Comparison of ENCODE assay signal across 8 cellular contexts in the genomic region with DNA sequence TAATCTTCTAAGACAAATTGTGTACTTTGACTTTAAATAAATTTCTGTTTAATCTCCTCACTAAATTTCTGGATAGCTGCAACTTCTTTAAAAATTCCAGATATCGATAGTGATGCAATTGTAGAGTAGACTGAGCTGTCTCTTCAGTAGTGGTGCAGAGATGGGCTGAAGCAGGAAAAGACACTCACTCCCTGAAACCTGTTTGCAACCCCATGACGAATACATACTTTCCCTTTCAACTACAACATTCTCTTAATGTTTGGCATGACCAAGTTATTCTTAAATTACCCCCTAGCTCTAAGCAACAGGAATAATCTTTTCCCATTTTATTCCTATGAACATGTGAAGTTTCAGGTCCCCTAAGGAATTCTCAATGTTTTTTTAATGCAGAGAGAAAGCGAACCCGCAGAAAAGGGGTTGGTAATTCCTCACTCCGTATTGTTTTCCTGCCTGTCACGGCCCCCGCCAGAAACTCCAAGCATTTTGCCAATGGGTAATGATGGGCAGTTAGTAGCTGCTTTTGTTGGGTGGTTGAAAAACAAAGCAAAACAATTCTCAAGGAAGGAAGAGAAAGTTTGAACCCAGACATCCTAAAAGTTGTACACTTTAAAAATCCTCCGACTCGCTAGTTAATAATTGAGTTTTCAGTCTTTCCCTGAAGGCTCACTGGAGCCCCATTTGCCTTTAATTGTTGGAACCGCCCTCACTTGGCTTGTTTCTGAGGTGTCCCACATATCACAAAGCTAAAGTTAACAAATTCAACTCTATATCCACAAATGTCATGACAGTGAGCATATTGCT. TPM values are rescaled to one million over a fixed set of nuclear protein-coding genes. Genes with fewer than 3 reads are reported as not detected.
DNase-seq lines count a peak whose midpoint lies in the region; ATAC-seq and TF ChIP-seq lines count a peak whose summit lies in the region.

No MANE protein-coding gene starts in this region.

- no peaks in the 10 kb centered on the region for H3K27me3 ChIP-seq in prostate gland (replicated peaks; ENCODE audit: insufficient read depth)

- no peaks in the 10 kb centered on the region for H3K36me3 ChIP-seq in prostate gland

- no peak for TF ChIP-seq CTCF in prostate gland (IDR thresholded peaks at IDR 0.05)

- DNase-seq in ELR (ENCODE audit: low read depth): peak; percentile 58
- DNase-seq in SHP77 treated with DMSO at 0.1 percent for 48 hours (lab: John Stamatoyannopoulos, UW): peak; percentile 65
- DNase-seq in Right ventricle myocardium superior: peak; percentile 35
- DNase-seq in prostate gland (ENCODE audit: low spot score): no peak
- DNase-seq in CD1c-positive myeloid dendritic cell (ENCODE audit: extremely low spot score): no peak
- DNase-seq in MV-4-11 (lab: John Stamatoyannopoulos, UW): no peak
- no peak for DNase-seq in activated T-cell treated with anti-CD3 and anti-CD28 coated beads, Interleukin-2, amount 50 U/mL, for 1 hour
- DNase-seq in NK-92 (lab: John Stamatoyannopoulos, UW; ENCODE audit: unreplicated experiment): no peak

- intact Hi-C loops in Right ventricle myocardium superior (cut with DNase I): loop anchor here (5.0 kb wide), 1 partner anchor 657 kb away; no protein-coding TSS in a partner anchor
- intact Hi-C loops in prostate gland (cut with DNase I): loop anchor here (5.0 to 10.0 kb wide), 4 partner anchors 106 to 492 kb away; a partner anchor contains a TSS

- H3K9me3 ChIP-seq in prostate gland: no peaks in the 10 kb centered on the region

- no peak for TF ChIP-seq POLR2A in prostate gland (IDR thresholded peaks at IDR 0.05)

- H3K27ac ChIP-seq in prostate gland: peak overlapping the region; percentile 60 to 62

- no peak for ATAC-seq in Right ventricle myocardium superior (ENCODE audit: poor library complexity)

- H3K4me3 ChIP-seq in prostate gland: peak overlapping the region; percentile 37 to 41

- WGBS in prostate gland: 11% methylated on average over 10 of the region's 10 CpGs

- no peaks in the 10 kb centered on the region for H3K4me1 ChIP-seq in prostate gland (replicated peaks)

RNA-seq across cellular contexts. Expression of a gene that starts 1.2 kb away (rescaled TPM):
- 0.70 TPM for total RNA-seq in Right ventricle myocardium superior
- 1 to 10 TPM; 3.1 to 9.9 TPM for total RNA-seq in prostate gland

Comparison
In these comparisons a context has a peak if more than half of its experiments do, and no peak if none do; other contexts are left out.
1. DNase-seq: peak in ELR (single experiment), SHP77 treated with DMSO at 0.1 percent for 48 hours (single experiment) and Right ventricle myocardium superior (single experiment); none in prostate gland (single experiment), CD1c-positive myeloid dendritic cell (single experiment), MV-4-11 (single experiment), activated T-cell treated with anti-CD3 and anti-CD28 coated beads, Interleukin-2, amount 50 U/mL, for 1 hour (single experiment) and NK-92 (single experiment).